Comparison of ENCODE assay signal across 2 cellular contexts in genomic region chr20:25081730-25082497, GRCh38.
TF ChIP-seq lines count a peak whose summit lies in the region.

VSX1 (minus strand) TSS chr20:25082141; CDS start chr20:25082096, 45 bp downstream.

TF ChIP-seq in GM23338, 12 proteins besides CTCF, POLR2A, EP300 and RAD21:
- TF ChIP-seq EZH2phosphoT487 (IDR thresholded peaks at IDR 0.05; ENCODE audit: unreplicated experiment), result no peak
- TF ChIP-seq, protein P1, sequence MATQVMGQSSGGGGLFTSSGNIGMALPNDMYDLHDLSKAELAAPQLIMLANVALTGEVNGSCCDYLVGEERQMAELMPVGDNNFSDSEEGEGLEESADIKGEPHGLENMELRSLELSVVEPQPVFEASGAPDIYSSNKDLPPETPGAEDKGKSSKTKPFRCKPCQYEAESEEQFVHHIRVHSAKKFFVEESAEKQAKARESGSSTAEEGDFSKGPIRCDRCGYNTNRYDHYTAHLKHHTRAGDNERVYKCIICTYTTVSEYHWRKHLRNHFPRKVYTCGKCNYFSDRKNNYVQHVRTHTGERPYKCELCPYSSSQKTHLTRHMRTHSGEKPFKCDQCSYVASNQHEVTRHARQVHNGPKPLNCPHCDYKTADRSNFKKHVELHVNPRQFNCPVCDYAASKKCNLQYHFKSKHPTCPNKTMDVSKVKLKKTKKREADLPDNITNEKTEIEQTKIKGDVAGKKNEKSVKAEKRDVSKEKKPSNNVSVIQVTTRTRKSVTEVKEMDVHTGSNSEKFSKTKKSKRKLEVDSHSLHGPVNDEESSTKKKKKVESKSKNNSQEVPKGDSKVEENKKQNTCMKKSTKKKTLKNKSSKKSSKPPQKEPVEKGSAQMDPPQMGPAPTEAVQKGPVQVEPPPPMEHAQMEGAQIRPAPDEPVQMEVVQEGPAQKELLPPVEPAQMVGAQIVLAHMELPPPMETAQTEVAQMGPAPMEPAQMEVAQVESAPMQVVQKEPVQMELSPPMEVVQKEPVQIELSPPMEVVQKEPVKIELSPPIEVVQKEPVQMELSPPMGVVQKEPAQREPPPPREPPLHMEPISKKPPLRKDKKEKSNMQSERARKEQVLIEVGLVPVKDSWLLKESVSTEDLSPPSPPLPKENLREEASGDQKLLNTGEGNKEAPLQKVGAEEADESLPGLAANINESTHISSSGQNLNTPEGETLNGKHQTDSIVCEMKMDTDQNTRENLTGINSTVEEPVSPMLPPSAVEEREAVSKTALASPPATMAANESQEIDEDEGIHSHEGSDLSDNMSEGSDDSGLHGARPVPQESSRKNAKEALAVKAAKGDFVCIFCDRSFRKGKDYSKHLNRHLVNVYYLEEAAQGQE (IDR thresholded peaks at IDR 0.05; ENCODE audit: unreplicated experiment), result no peak
- no peak for TF ChIP-seq NANOG (IDR thresholded peaks at IDR 0.05; ENCODE audit: borderline replicate concordance)
- TF ChIP-seq EZH2 (IDR thresholded peaks at IDR 0.05; ENCODE audit: low read depth, unreplicated experiment), result no peak
- TF ChIP-seq ZNF331 (CRISPR knock-in tag; IDR thresholded peaks at IDR 0.05; ENCODE audit: low read depth), result no peak
- TF ChIP-seq STAT1 (IDR thresholded peaks at IDR 0.05; ENCODE audit: unreplicated experiment), result no peak
- TF ChIP-seq ETS1 (IDR thresholded peaks at IDR 0.05), result no peak
- no peak for TF ChIP-seq POLR2AphosphoS5 (IDR thresholded peaks at IDR 0.05; ENCODE audit: low read depth)
- no peak for TF ChIP-seq ZNF114 (CRISPR knock-in tag; IDR thresholded peaks at IDR 0.05)

TF ChIP-seq in H1, 55 proteins besides CTCF, POLR2A, EP300 and RAD21:
- TF ChIP-seq EZH2 (IDR thresholded peaks at IDR 0.05; ENCODE audit: low read depth, low read length, severe bottlenecking), result peak; percentile 79
- TF ChIP-seq KDM4A (IDR thresholded peaks at IDR 0.05; ENCODE audit: low read depth, low read length, severe bottlenecking), result peak; percentile 39
- TF ChIP-seq EGR1 (IDR thresholded peaks at IDR 0.05; ENCODE audit: borderline replicate concordance, low read depth, low read length), result no peak
- peak; percentile 79 for TF ChIP-seq SUZ12 (IDR thresholded peaks at IDR 0.05; ENCODE audit: low read length)
TF ChIP-seq in H1: peak in this region for 3.
